Comparison of ENCODE assay signal across 20 cellular contexts in the genomic region with DNA sequence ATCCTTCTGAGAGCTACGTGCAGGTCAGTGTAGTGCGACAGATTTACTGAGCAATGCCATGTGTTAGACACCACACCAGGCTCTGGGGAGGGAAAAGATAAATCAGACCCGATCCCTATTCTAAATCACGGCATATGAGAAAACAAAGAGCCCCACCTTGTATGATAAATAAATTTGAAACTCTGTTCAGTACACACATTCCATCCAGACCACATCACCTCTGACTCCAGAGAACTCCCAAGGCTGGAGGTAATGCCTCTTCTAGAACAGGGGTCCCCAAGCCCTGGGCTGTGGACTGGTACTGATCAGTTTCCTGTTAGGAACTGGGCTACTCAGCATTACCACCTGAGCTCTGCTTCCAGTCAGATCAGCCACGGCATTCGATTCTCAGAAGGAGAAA.
DNase-seq lines count a peak whose midpoint lies in the region; ATAC-seq and TF ChIP-seq lines count a peak whose summit lies in the region.
"Had no signal": no experiment of that assay in that cellular context is flagged by ENCODE, and none has a peak within 500 bp of the region (broad histone marks: within the 10 kb centered on the region; RNA-seq: fewer than 3 reads in every experiment).

No MANE protein-coding gene starts in this region.

- no peaks in the 10 kb centered on the region for H3K27me3 ChIP-seq in lower lobe of right lung (ENCODE audit: low read depth)
- H3K27me3 ChIP-seq: BLaER1 had no signal

- H3K36me3 Mint-ChIP-seq in nephron progenitor cell (ENCODE audit: low read depth), result no peaks in the 10 kb centered on the region
- H3K36me3 Mint-ChIP-seq in natural killer cell treated with Interleukin-12 subunit alpha and Interleukin-12 subunit beta and Interleukin-15 and Interleukin-18, amount 100 ng/mL, for 72 hours, result no peaks in the 10 kb centered on the region
- H3K36me3 Mint-ChIP-seq: CD8-positive, alpha-beta T cell had no signal

- TF ChIP-seq CTCF in fibroblast of mammary gland (conservative IDR thresholded peaks at IDR 0.05; ENCODE audit: control insufficient read depth, insufficient read depth, low read depth, low read length), result no peak
- TF ChIP-seq CTCF in nephron progenitor cell (IDR thresholded peaks at IDR 0.05), result no peak
- TF ChIP-seq CTCF in GM20000 (IDR thresholded peaks at IDR 0.05; ENCODE audit: extremely low read depth, missing control alignments), result no peak
- TF ChIP-seq CTCF in lower lobe of right lung (IDR thresholded peaks at IDR 0.05), result no peak

- ATAC-seq in HG02884 (IDR thresholded peaks at IDR 0.05; ENCODE audit: unreplicated experiment) (no peak), lower lobe of right lung (no peak)
- no peak for ATAC-seq in natural killer cell treated with Interleukin-12 subunit alpha and Interleukin-12 subunit beta and Interleukin-15 and Interleukin-18, amount 100 ng/mL, for 72 hours
- ATAC-seq: CD8-positive, alpha-beta T cell; HCT116; HepG2 had no signal

- H3K9me3 ChIP-seq in lower lobe of right lung, result no peaks in the 10 kb centered on the region
- H3K9me3 ChIP-seq: BLaER1 had no signal

- no peaks in the 10 kb centered on the region for H3K9me3 Mint-ChIP-seq in nephron progenitor cell
- no peaks in the 10 kb centered on the region for H3K9me3 Mint-ChIP-seq in natural killer cell treated with Interleukin-12 subunit alpha and Interleukin-12 subunit beta and Interleukin-15 and Interleukin-18, amount 100 ng/mL, for 72 hours
- H3K9me3 Mint-ChIP-seq: CD8-positive, alpha-beta T cell; HFFc6 had no signal

- DNase-seq in GM03348 (ENCODE audit: low spot score), result peak; percentile 27
- DNase-seq in amniotic epithelial cell (ENCODE audit: low read depth), result peak; percentile 10
- peak; percentile 3 for DNase-seq in fibroblast of mammary gland (ENCODE audit: low read depth)
- no peak for DNase-seq in nephron progenitor cell
- DNase-seq in GM20000 (ENCODE audit: low spot score), result no peak
- DNase-seq in lower lobe of right lung, result no peak
- DNase-seq in natural killer cell treated with Interleukin-12 subunit alpha and Interleukin-12 subunit beta and Interleukin-15 and Interleukin-18, amount 100 ng/mL, for 72 hours (ENCODE audit: low spot score), result no peak
- DNase-seq: ACHN; Calu3; CD8-positive, alpha-beta T cell; DMS79 treated with DMSO at 0.1 percent for 48 hours; EL; GOT3; H7; HFFc6; KG1 had no signal

- no peaks in the 10 kb centered on the region for H3K36me3 ChIP-seq in lower lobe of right lung
- H3K36me3 ChIP-seq: BLaER1 had no signal

- H3K27ac ChIP-seq in lower lobe of right lung, result no peak overlapping the region
- H3K27ac ChIP-seq: BLaER1 had no signal

- intact Hi-C loops in lower lobe of right lung (cut with DNase I), result no loop called here

- H3K27ac Mint-ChIP-seq in nephron progenitor cell, result peak overlapping the region; percentile 46
- H3K27ac Mint-ChIP-seq in natural killer cell treated with Interleukin-12 subunit alpha and Interleukin-12 subunit beta and Interleukin-15 and Interleukin-18, amount 100 ng/mL, for 72 hours, result no peak overlapping the region
- H3K27ac Mint-ChIP-seq: CD8-positive, alpha-beta T cell; HFFc6 had no signal

- H3K4me1 Mint-ChIP-seq in nephron progenitor cell, result peaks cover 45% of the 10 kb centered on the region
- H3K4me1 Mint-ChIP-seq in natural killer cell treated with Interleukin-12 subunit alpha and Interleukin-12 subunit beta and Interleukin-15 and Interleukin-18, amount 100 ng/mL, for 72 hours (ENCODE audit: low read depth in 2 of 2), result no peaks in the 10 kb centered on the region

- H3K4me3 ChIP-seq in fibroblast of mammary gland (ENCODE audit: control insufficient read depth, low read depth, low read length) (no peak overlapping the region), lower lobe of right lung (no peak overlapping the region)
- H3K4me3 ChIP-seq: BLaER1 had no signal

- H3K27me3 Mint-ChIP-seq in nephron progenitor cell (ENCODE audit: low read depth, poor library complexity), result peaks cover 5% of the 10 kb centered on the region
- peaks cover 0 to 7% of the 10 kb centered on the region in 2 donors for H3K27me3 Mint-ChIP-seq in natural killer cell treated with Interleukin-12 subunit alpha and Interleukin-12 subunit beta and Interleukin-15 and Interleukin-18, amount 100 ng/mL, for 72 hours

- no peak overlapping the region for H3K4me3 Mint-ChIP-seq in nephron progenitor cell
- H3K4me3 Mint-ChIP-seq in natural killer cell treated with Interleukin-12 subunit alpha and Interleukin-12 subunit beta and Interleukin-15 and Interleukin-18, amount 100 ng/mL, for 72 hours, result no peak overlapping the region
- H3K4me3 Mint-ChIP-seq: CD8-positive, alpha-beta T cell; HFFc6 had no signal

- H3K4me1 ChIP-seq in lower lobe of right lung, result no peaks in the 10 kb centered on the region
- H3K4me1 ChIP-seq: BLaER1 had no signal

Comparison
In these comparisons a context has a peak if more than half of its experiments do, and no peak if none do; other contexts are left out.
1. DNase-seq: peak in GM03348 (single experiment), amniotic epithelial cell (single experiment) and fibroblast of mammary gland (single experiment); none in nephron progenitor cell (single experiment), GM20000 (single experiment), lower lobe of right lung (single experiment) and natural killer cell treated with Interleukin-12 subunit alpha and Interleukin-12 subunit beta and Interleukin-15 and Interleukin-18, amount 100 ng/mL, for 72 hours (single experiment).